ENCODE assay signal across 1 cellular context in the genomic region with DNA sequence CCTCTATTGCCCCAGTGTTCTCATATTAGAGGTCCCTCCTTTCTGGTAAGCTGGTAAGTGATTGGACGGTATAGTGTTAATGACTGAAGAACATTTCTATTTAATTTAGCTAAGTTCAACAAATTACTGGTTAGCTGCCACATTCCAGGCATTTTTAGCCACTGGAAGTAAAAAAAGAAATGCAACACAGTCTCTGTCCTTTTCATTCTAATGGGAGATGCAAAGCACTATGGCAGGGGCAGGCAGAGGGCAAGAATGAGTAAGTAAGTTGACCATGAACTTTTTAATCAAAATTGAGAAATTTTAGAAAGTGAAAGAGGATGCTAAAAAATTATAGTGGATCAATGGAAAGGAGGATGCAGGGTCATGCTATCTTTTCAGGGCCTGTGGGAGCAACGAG.
TF ChIP-seq lines count a peak whose summit lies in the region.

No MANE protein-coding gene starts in this region.

TF ChIP-seq in GM23338, 12 proteins besides CTCF, POLR2A, EP300 and RAD21 (continued from another document):
- no peak for TF ChIP-seq ZNF462 (CRISPR knock-in tag; IDR thresholded peaks at IDR 0.05)
- TF ChIP-seq NANOG (IDR thresholded peaks at IDR 0.05; ENCODE audit: borderline replicate concordance): no peak
- TF ChIP-seq, protein P1, sequence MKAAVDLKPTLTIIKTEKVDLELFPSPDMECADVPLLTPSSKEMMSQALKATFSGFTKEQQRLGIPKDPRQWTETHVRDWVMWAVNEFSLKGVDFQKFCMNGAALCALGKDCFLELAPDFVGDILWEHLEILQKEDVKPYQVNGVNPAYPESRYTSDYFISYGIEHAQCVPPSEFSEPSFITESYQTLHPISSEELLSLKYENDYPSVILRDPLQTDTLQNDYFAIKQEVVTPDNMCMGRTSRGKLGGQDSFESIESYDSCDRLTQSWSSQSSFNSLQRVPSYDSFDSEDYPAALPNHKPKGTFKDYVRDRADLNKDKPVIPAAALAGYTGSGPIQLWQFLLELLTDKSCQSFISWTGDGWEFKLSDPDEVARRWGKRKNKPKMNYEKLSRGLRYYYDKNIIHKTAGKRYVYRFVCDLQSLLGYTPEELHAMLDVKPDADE (IDR thresholded peaks at IDR 0.05): no peak
